Comparison of ENCODE assay signal across 20 cellular contexts in the genomic region with DNA sequence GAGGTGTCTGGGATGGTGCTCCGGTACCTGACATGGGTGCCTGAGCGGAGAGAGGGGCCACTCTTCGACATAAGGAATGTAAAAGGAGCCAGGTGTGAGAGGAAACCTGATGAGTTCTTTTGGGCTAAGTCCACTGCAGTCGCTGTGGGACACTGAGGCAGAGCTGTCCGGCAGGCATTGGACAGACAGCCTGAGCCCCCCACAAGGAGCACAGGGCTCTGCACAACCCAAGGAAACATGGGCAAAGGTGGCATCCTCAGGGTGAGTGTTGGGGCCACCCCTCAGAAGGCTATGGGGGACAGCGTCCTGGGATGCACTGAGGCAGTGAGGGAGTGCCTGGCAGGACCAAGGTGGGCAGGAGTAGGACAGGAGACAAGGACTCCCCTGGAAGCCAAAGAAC. TPM values are rescaled to one million over a fixed set of nuclear protein-coding genes. Genes with fewer than 3 reads are reported as not detected.
DNase-seq lines count a peak whose midpoint lies in the region; ATAC-seq and TF ChIP-seq lines count a peak whose summit lies in the region.
"Had no signal": no experiment of that assay in that cellular context is flagged by ENCODE, and none has a peak within 500 bp of the region (broad histone marks: within the 10 kb centered on the region; RNA-seq: fewer than 3 reads in every experiment).

No MANE protein-coding gene starts in this region.

- POLR2A ChIA-PET in WTC11 (lab: Charles Lee): no interaction called here

- no peak for TF ChIP-seq EP300 in stomach (IDR thresholded peaks at IDR 0.05)

- H3K27ac ChIP-seq in angular gyrus (ENCODE audit: low read depth, low read length) (peak overlapping the region; percentile 34), stomach (no peak overlapping the region)
- H3K27ac ChIP-seq: BLaER1 treated with 17β-estradiol and CSF1 and Interleukin-3, amounts not matched to agents 10 nM and 100 nM had no signal

- H3K4me3 ChIP-seq in stomach: no peak overlapping the region
- H3K4me3 ChIP-seq: BLaER1 treated with 17β-estradiol and CSF1 and Interleukin-3, amounts not matched to agents 10 nM and 100 nM; GM23338 had no signal

- no peak overlapping the region for H3K4me3 Mint-ChIP-seq in dendritic cell treated with granulocyte-macrophage colony-stimulating factor and Interleukin-4, amounts not matched to agents 40 ng/mL and 50 ng/mL, for 4 days
- H3K4me3 Mint-ChIP-seq in nephron progenitor cell (peak overlapping the region; percentile 15), WTC11 (no peak overlapping the region)
- H3K4me3 Mint-ChIP-seq in activated CD8-positive, alpha-beta memory T cell treated with anti-CD3 and anti-CD28 coated beads, Interleukin-2, amount 10 ng/mL, durations not matched to agents 7 days and 5 days: no peak overlapping the region
- H3K4me3 Mint-ChIP-seq: CD8-positive, alpha-beta memory T cell; GM23338 had no signal

- 74 to 88% (median 86%) methylated on average over 5 to 6 of the region's 6 CpGs for WGBS in stomach, 5 donors

- no peak for TF ChIP-seq POLR2A in stomach (IDR thresholded peaks at IDR 0.05)

- peaks cover 55% of the 10 kb centered on the region for H3K4me1 Mint-ChIP-seq in dendritic cell treated with granulocyte-macrophage colony-stimulating factor and Interleukin-4, amounts not matched to agents 40 ng/mL and 50 ng/mL, for 4 days (ENCODE audit: low read depth)
- H3K4me1 Mint-ChIP-seq in nephron progenitor cell (peaks cover 85% of the 10 kb centered on the region), WTC11 (peaks cover 31% of the 10 kb centered on the region)
- H3K4me1 Mint-ChIP-seq in activated CD8-positive, alpha-beta memory T cell treated with anti-CD3 and anti-CD28 coated beads, Interleukin-2, amount 10 ng/mL, durations not matched to agents 7 days and 5 days: peaks cover 4% of the 10 kb centered on the region
- H3K4me1 Mint-ChIP-seq: CD8-positive, alpha-beta memory T cell had no signal

- DNase-seq in nephron progenitor cell (no peak), stomach (peak; percentile 5), WTC11 (ENCODE audit: low spot score) (no peak)
- DNase-seq in activated CD4-positive, alpha-beta T cell treated with anti-CD3 and anti-CD28 coated beads for 48 hours: no peak
- DNase-seq in activated CD8-positive, alpha-beta memory T cell treated with anti-CD3 and anti-CD28 coated beads, Interleukin-2, amount 10 ng/mL, durations not matched to agents 7 days and 5 days: no peak
- DNase-seq: CD8-positive, alpha-beta memory T cell; DMS53; EL; KBM-7; NCI-H1694 treated with DMSO at 0.1 percent for 48 hours; NCI-H510A treated with DMSO at 0.1 percent for 48 hours; NCI-H774 had no signal

- no peaks in the 10 kb centered on the region for H3K9me3 Mint-ChIP-seq in dendritic cell treated with granulocyte-macrophage colony-stimulating factor and Interleukin-4, amounts not matched to agents 40 ng/mL and 50 ng/mL, for 4 days
- H3K9me3 Mint-ChIP-seq in nephron progenitor cell (no peaks in the 10 kb centered on the region), WTC11 (no peaks in the 10 kb centered on the region)
- H3K9me3 Mint-ChIP-seq in activated CD8-positive, alpha-beta memory T cell treated with anti-CD3 and anti-CD28 coated beads, Interleukin-2, amount 10 ng/mL, durations not matched to agents 7 days and 5 days (ENCODE audit: low read depth): no peaks in the 10 kb centered on the region
- H3K9me3 Mint-ChIP-seq: CD8-positive, alpha-beta memory T cell; GM23338 had no signal

- peaks cover 0 to 27% (median 10%) of the 10 kb centered on the region in 4 donors for H3K4me1 ChIP-seq in stomach

- H3K27ac Mint-ChIP-seq in dendritic cell treated with granulocyte-macrophage colony-stimulating factor and Interleukin-4, amounts not matched to agents 40 ng/mL and 50 ng/mL, for 4 days: peak overlapping the region; percentile 35
- H3K27ac Mint-ChIP-seq in nephron progenitor cell (peak overlapping the region; percentile 9), WTC11 (no peak overlapping the region)
- H3K27ac Mint-ChIP-seq in activated CD8-positive, alpha-beta memory T cell treated with anti-CD3 and anti-CD28 coated beads, Interleukin-2, amount 10 ng/mL, durations not matched to agents 7 days and 5 days: no peak overlapping the region
- H3K27ac Mint-ChIP-seq: CD8-positive, alpha-beta memory T cell; GM23338 had no signal

- no peaks in the 10 kb centered on the region for H3K9me3 ChIP-seq in stomach
- H3K9me3 ChIP-seq: BLaER1 treated with 17β-estradiol and CSF1 and Interleukin-3, amounts not matched to agents 10 nM and 100 nM had no signal

- TF ChIP-seq CTCF in nephron progenitor cell (IDR thresholded peaks at IDR 0.05) (no peak), stomach (IDR thresholded peaks at IDR 0.05) (no peak), WTC11 (IDR thresholded peaks at IDR 0.05) (no peak)

- H3K27me3 Mint-ChIP-seq in dendritic cell treated with granulocyte-macrophage colony-stimulating factor and Interleukin-4, amounts not matched to agents 40 ng/mL and 50 ng/mL, for 4 days: peaks cover 9% of the 10 kb centered on the region
- H3K27me3 Mint-ChIP-seq in nephron progenitor cell (ENCODE audit: low read depth, poor library complexity) (no peaks in the 10 kb centered on the region), WTC11 (ENCODE audit: low read depth) (no peaks in the 10 kb centered on the region)
- peaks cover 32% of the 10 kb centered on the region for H3K27me3 Mint-ChIP-seq in activated CD8-positive, alpha-beta memory T cell treated with anti-CD3 and anti-CD28 coated beads, Interleukin-2, amount 10 ng/mL, durations not matched to agents 7 days and 5 days

- intact Hi-C loops in dendritic cell treated with granulocyte-macrophage colony-stimulating factor and Interleukin-4, amounts not matched to agents 40 ng/mL and 50 ng/mL, for 4 days (cut with micrococcal nuclease): no loop called here
- intact Hi-C loops in stomach (cut with DNase I; ENCODE audit: low total_unique reads): loop anchor here (10.0 kb wide), 1 partner anchor 103 kb away; no protein-coding TSS in a partner anchor

- ATAC-seq in WTC11: no peak
- no peak for ATAC-seq in activated CD8-positive, alpha-beta memory T cell treated with anti-CD3 and anti-CD28 coated beads, Interleukin-2, amount 10 ng/mL, durations not matched to agents 7 days and 5 days
- ATAC-seq: GM23338, HepG2, Right ventricle myocardium inferior had no signal

- no peaks in the 10 kb centered on the region for H3K27me3 ChIP-seq in stomach

- CTCF ChIA-PET in WTC11 (lab: Charles Lee): no interaction called here
- CTCF ChIA-PET in activated CD8-positive, alpha-beta memory T cell treated with anti-CD3 and anti-CD28 coated beads, Interleukin-2, amount 10 ng/mL, durations not matched to agents 7 days and 5 days (lab: Charles Lee): interaction anchor here (1.1 kb wide), 1 partner anchor 97 kb away, joined by 3 read pairs; no protein-coding TSS in a partner anchor

- peaks cover 0 to 37% (median 30%) of the 10 kb centered on the region in 4 donors for H3K36me3 ChIP-seq in stomach
- H3K36me3 ChIP-seq: BLaER1 treated with 17β-estradiol and CSF1 and Interleukin-3, amounts not matched to agents 10 nM and 100 nM had no signal

- no peaks in the 10 kb centered on the region for H3K36me3 Mint-ChIP-seq in dendritic cell treated with granulocyte-macrophage colony-stimulating factor and Interleukin-4, amounts not matched to agents 40 ng/mL and 50 ng/mL, for 4 days (ENCODE audit: low read depth)
- H3K36me3 Mint-ChIP-seq in nephron progenitor cell (ENCODE audit: low read depth): peaks cover 6% of the 10 kb centered on the region
- no peaks in the 10 kb centered on the region for H3K36me3 Mint-ChIP-seq in WTC11
- H3K36me3 Mint-ChIP-seq in activated CD8-positive, alpha-beta memory T cell treated with anti-CD3 and anti-CD28 coated beads, Interleukin-2, amount 10 ng/mL, durations not matched to agents 7 days and 5 days: no peaks in the 10 kb centered on the region
- H3K36me3 Mint-ChIP-seq: CD8-positive, alpha-beta memory T cell had no signal

TF ChIP-seq in WTC11, 78 proteins besides CTCF, POLR2A, EP300 and RAD21 (continues in another document):
- TF ChIP-seq ATF2 (CRISPR knock-in tag; IDR thresholded peaks at IDR 0.05; ENCODE audit: borderline replicate concordance, low read depth): no peak
- no peak for TF ChIP-seq CREB1 (CRISPR knock-in tag; IDR thresholded peaks at IDR 0.05)
- TF ChIP-seq IRF2 (CRISPR knock-in tag; IDR thresholded peaks at IDR 0.05; ENCODE audit: borderline replicate concordance, low read depth): no peak
- TF ChIP-seq, protein P1, sequence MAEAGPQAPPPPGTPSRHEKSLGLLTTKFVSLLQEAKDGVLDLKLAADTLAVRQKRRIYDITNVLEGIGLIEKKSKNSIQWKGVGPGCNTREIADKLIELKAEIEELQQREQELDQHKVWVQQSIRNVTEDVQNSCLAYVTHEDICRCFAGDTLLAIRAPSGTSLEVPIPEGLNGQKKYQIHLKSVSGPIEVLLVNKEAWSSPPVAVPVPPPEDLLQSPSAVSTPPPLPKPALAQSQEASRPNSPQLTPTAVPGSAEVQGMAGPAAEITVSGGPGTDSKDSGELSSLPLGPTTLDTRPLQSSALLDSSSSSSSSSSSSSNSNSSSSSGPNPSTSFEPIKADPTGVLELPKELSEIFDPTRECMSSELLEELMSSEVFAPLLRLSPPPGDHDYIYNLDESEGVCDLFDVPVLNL (CRISPR knock-in tag; IDR thresholded peaks at IDR 0.05; ENCODE audit: borderline replicate concordance, low read depth): no peak

RNA-seq across cellular contexts. Expression of gene EMID1, which starts 57.7 kb away (rescaled TPM):
- total RNA-seq in stomach: 10 to 100 TPM in 2 of 5 donors, 1 to 10 TPM in 2, not detected in 1; 1.8 to 23.6 (median 9.5) TPM
- 10 to 100 TPM in 2 of 3 donors, 1 to 10 TPM in 1; 2.5 to 12.7 (median 10.3) TPM for polyA plus RNA-seq in stomach
- 6.0 to 8.6 TPM (median 6.1 TPM) in 3 replicates for total RNA-seq in WTC11 (2021)
- under 1 TPM in 1 of 2 experiments, not detected in 1; 0.61 TPM for total RNA-seq in activated CD8-positive, alpha-beta memory T cell treated with anti-CD3 and anti-CD28 coated beads, Interleukin-2, amount 10 ng/mL, durations not matched to agents 7 days and 5 days
- total RNA-seq: A673; CD8-positive, alpha-beta memory T cell; OCI-LY7 had no signal

Comparison
In these comparisons a context has a peak if more than half of its experiments do, and no peak if none do; other contexts are left out.
1. H3K27ac Mint-ChIP-seq: peak in dendritic cell treated with granulocyte-macrophage colony-stimulating factor and Interleukin-4, amounts not matched to agents 40 ng/mL and 50 ng/mL, for 4 days (single experiment) and nephron progenitor cell (single experiment); none in WTC11 (single experiment) and activated CD8-positive, alpha-beta memory T cell treated with anti-CD3 and anti-CD28 coated beads, Interleukin-2, amount 10 ng/mL, durations not matched to agents 7 days and 5 days (single experiment).